In genomic region chr18:6521804-6522418, GRCh38 we compare ENCODE assay signal across 9 cellular contexts.
DNase-seq lines count a peak whose midpoint lies in the region; ATAC-seq and TF ChIP-seq lines count a peak whose summit lies in the region.
"Had no signal": no experiment of that assay in that cellular context is flagged by ENCODE, and none has a peak within 500 bp of the region (broad histone marks: within the 10 kb centered on the region; RNA-seq: fewer than 3 reads in every experiment).

No MANE protein-coding gene starts in this region.

- H2AK5ac ChIP-seq in trophoblast cell (ENCODE audit: low read length): no peak overlapping the region

- 0 out of 2 replicates have a peak, but pooled peaks have one; percentile 17 for TF ChIP-seq CTCF in HEK293 (tag by site-specific recombination; IDR thresholded peaks at IDR 0.05)
- peak; percentile 91 for TF ChIP-seq CTCF in endodermal cell (conservative IDR thresholded peaks at IDR 0.05)

- POLR2A ChIA-PET in HEK293 (lab: Yijun Ruan, JAX) (no interaction called here), T-cell (lab: Charles Lee) (no interaction called here)

- no peaks in the 10 kb centered on the region for H3K36me3 ChIP-seq in HEK293 (ENCODE audit: control insufficient read depth in 2 of 2, insufficient read depth in 1 of 2, low read length in 2 of 2)
- no peaks in the 10 kb centered on the region for H3K36me3 ChIP-seq in endodermal cell (ENCODE audit: control insufficient read depth, insufficient read depth, low read length)
- H3K36me3 ChIP-seq in trophoblast cell (ENCODE audit: control insufficient read depth in 1 of 2, insufficient read depth in 2 of 2, low read length in 2 of 2): no peaks in the 10 kb centered on the region

- H3K27me3 ChIP-seq in endodermal cell (ENCODE audit: control insufficient read depth, insufficient read depth, low read length, poor library complexity, severe bottlenecking) (no peaks in the 10 kb centered on the region), trophoblast cell (ENCODE audit: insufficient read depth, low read length) (no peaks in the 10 kb centered on the region)

- CTCF ChIA-PET in activated naive CD4-positive, alpha-beta T cell treated with anti-CD3 and anti-CD28 coated beads, Interleukin-2, amount 10 ng/mL, durations not matched to agents 7 days and 5 days (lab: Charles Lee): interaction anchor here (0.8 to 2.1 kb wide), 4 partner anchors 364 to 655 kb away, joined by 3 to 9 read pairs (median 6); no protein-coding TSS in a partner anchor
- CTCF ChIA-PET in HEK293 (lab: Yijun Ruan, JAX): interaction anchor here (0.5 to 4.3 kb wide), 43 partner anchors 8 to 1107 kb away, joined by 3 to 20 read pairs (median 4); no protein-coding TSS in a partner anchor
- CTCF ChIA-PET in T-cell (lab: Charles Lee): no interaction called here

- H4K12ac ChIP-seq in trophoblast cell (ENCODE audit: low read depth, low read length): no peak overlapping the region

- no peak overlapping the region for H3K18ac ChIP-seq in trophoblast cell (ENCODE audit: low read length)

- no peak overlapping the region for H4K91ac ChIP-seq in trophoblast cell (ENCODE audit: low read depth, low read length)

- H2AFZ ChIP-seq in trophoblast cell (ENCODE audit: insufficient read depth, low read length, poor library complexity): no peak overlapping the region

- H4K8ac ChIP-seq in trophoblast cell (ENCODE audit: low read depth, low read length): no peak overlapping the region

- H3K27ac ChIP-seq in HEK293 (ENCODE audit: extremely low read depth, low read depth, low read length): no peak overlapping the region
- H3K27ac ChIP-seq in endodermal cell (ENCODE audit: low read depth, low read length): no peak overlapping the region
- no peak overlapping the region for H3K27ac ChIP-seq in trophoblast cell (ENCODE audit: low read depth, low read length)
- H3K27ac ChIP-seq: epithelial cell of prostate had no signal

- H2BK120ac ChIP-seq in trophoblast cell (ENCODE audit: insufficient read depth, low read length, poor library complexity): no peak overlapping the region

- H3K27me3 Mint-ChIP-seq in activated naive CD4-positive, alpha-beta T cell treated with anti-CD3 and anti-CD28 coated beads, Interleukin-2, amount 10 ng/mL, durations not matched to agents 7 days and 5 days: no peaks in the 10 kb centered on the region
- H3K27me3 Mint-ChIP-seq in endodermal cell (ENCODE audit: insufficient read depth): no peaks in the 10 kb centered on the region
- peaks cover 0 to 4% of the 10 kb centered on the region in 2 donors for H3K27me3 Mint-ChIP-seq in T-cell

- no peak overlapping the region for H3K4me3 ChIP-seq in HEK293 (ENCODE audit: low read depth, low read length)
- no peak overlapping the region for H3K4me3 ChIP-seq in endodermal cell (ENCODE audit: low read length)
- H3K4me3 ChIP-seq in trophoblast cell (ENCODE audit: low read depth, low read length): no peak overlapping the region

- no peak overlapping the region for H3K4me2 ChIP-seq in trophoblast cell (ENCODE audit: low read length)

- H3K79me2 ChIP-seq in trophoblast cell (ENCODE audit: control insufficient read depth, insufficient read depth, low read length, poor library complexity): no peaks in the 10 kb centered on the region

- H2BK12ac ChIP-seq in trophoblast cell (ENCODE audit: low read length): no peak overlapping the region

- no peak overlapping the region for H3K27ac Mint-ChIP-seq in activated naive CD4-positive, alpha-beta T cell treated with anti-CD3 and anti-CD28 coated beads, Interleukin-2, amount 10 ng/mL, durations not matched to agents 7 days and 5 days
- H3K27ac Mint-ChIP-seq in endodermal cell: no peak overlapping the region
- no peak overlapping the region for H3K27ac Mint-ChIP-seq in T-cell

- no peaks in the 10 kb centered on the region for H3K36me3 Mint-ChIP-seq in activated naive CD4-positive, alpha-beta T cell treated with anti-CD3 and anti-CD28 coated beads, Interleukin-2, amount 10 ng/mL, durations not matched to agents 7 days and 5 days
- H3K36me3 Mint-ChIP-seq in endodermal cell (ENCODE audit: low read depth) (no peaks in the 10 kb centered on the region), T-cell (no peaks in the 10 kb centered on the region)

- peak; percentile 40 for DNase-seq in activated naive CD4-positive, alpha-beta T cell treated with anti-CD3 and anti-CD28 coated beads, Interleukin-2, amount 10 ng/mL, durations not matched to agents 7 days and 5 days
- no peak for DNase-seq in activated naive CD4-positive, alpha-beta T cell treated with Interleukin-2 at 50 U/mL for 16 hours
- DNase-seq in NCI-H748 treated with DMSO at 0.1 percent for 48 hours (lab: John Stamatoyannopoulos, UW) (peak; percentile 45), endodermal cell (peak; percentile 90), trophoblast cell (peak; percentile 71 to 92), T-cell (no peak), NCI-H2107 treated with DMSO at 0.1 percent for 48 hours (lab: John Stamatoyannopoulos, UW; ENCODE audit: unreplicated experiment) (no peak)

- H3K23ac ChIP-seq in trophoblast cell (ENCODE audit: low read length): no peak overlapping the region

- H3K79me1 ChIP-seq in trophoblast cell (ENCODE audit: low read length): no peaks in the 10 kb centered on the region

- H3K4me1 Mint-ChIP-seq in activated naive CD4-positive, alpha-beta T cell treated with anti-CD3 and anti-CD28 coated beads, Interleukin-2, amount 10 ng/mL, durations not matched to agents 7 days and 5 days: no peaks in the 10 kb centered on the region
- no peaks in the 10 kb centered on the region for H3K4me1 Mint-ChIP-seq in endodermal cell
- no peaks in the 10 kb centered on the region for H3K4me1 Mint-ChIP-seq in T-cell

- H3K4me3 Mint-ChIP-seq in activated naive CD4-positive, alpha-beta T cell treated with anti-CD3 and anti-CD28 coated beads, Interleukin-2, amount 10 ng/mL, durations not matched to agents 7 days and 5 days: no peak overlapping the region
- no peak overlapping the region for H3K4me3 Mint-ChIP-seq in endodermal cell
- H3K4me3 Mint-ChIP-seq in T-cell: no peak overlapping the region

- 73 to 91% methylated on average over 1 of the region's 1 CpG for WGBS in endodermal cell (ENCODE audit: insufficient coverage in 1 of 2, insufficient read length in 1 of 2), 2 experiments
- WGBS in trophoblast cell (ENCODE audit: extremely low coverage, insufficient coverage, insufficient read length): no CpG with 5 or more reads among the region's 1 CpG

- H3K9me3 ChIP-seq in HEK293 (ENCODE audit: control insufficient read depth, insufficient read depth, low read depth, low read length) (no peaks in the 10 kb centered on the region), endodermal cell (ENCODE audit: control insufficient read depth, low read length) (peaks cover 10% of the 10 kb centered on the region), trophoblast cell (ENCODE audit: insufficient read depth, low read depth, low read length) (no peaks in the 10 kb centered on the region)

- ATAC-seq in T-cell (replicated peaks in 1 of 4): no peak

- H3K4me1 ChIP-seq in HEK293 (ENCODE audit: control insufficient read depth, insufficient read depth, low read length): no peaks in the 10 kb centered on the region
- no peaks in the 10 kb centered on the region for H3K4me1 ChIP-seq in endodermal cell (ENCODE audit: control insufficient read depth, insufficient read depth, low read length)
- H3K4me1 ChIP-seq in trophoblast cell (ENCODE audit: control insufficient read depth in 1 of 2, insufficient read depth in 2 of 2, low read length in 2 of 2): no peaks in the 10 kb centered on the region

- no peak overlapping the region for H3K4ac ChIP-seq in trophoblast cell (ENCODE audit: low read depth, low read length)

- H2BK5ac ChIP-seq in trophoblast cell (ENCODE audit: low read depth, low read length, poor library complexity): no peak overlapping the region

- H3K9ac ChIP-seq in endodermal cell (ENCODE audit: extremely low read depth, low read length, poor library complexity, severe bottlenecking) (no peak overlapping the region), trophoblast cell (ENCODE audit: low read length) (no peak overlapping the region)

- H3K9me3 Mint-ChIP-seq in activated naive CD4-positive, alpha-beta T cell treated with anti-CD3 and anti-CD28 coated beads, Interleukin-2, amount 10 ng/mL, durations not matched to agents 7 days and 5 days: peaks cover 11% of the 10 kb centered on the region
- H3K9me3 Mint-ChIP-seq in endodermal cell: peaks cover 23% of the 10 kb centered on the region
- peaks cover 17 to 24% (median 21%) of the 10 kb centered on the region in 3 donors for H3K9me3 Mint-ChIP-seq in T-cell

- H3K14ac ChIP-seq in trophoblast cell (ENCODE audit: low read length): no peak overlapping the region

TF ChIP-seq in HEK293, 187 proteins besides CTCF, POLR2A, EP300 and RAD21:
- TF ChIP-seq ZNF555 (tag by site-specific recombination; conservative IDR thresholded peaks at IDR 0.05): no peak
- TF ChIP-seq ZNF654 (tag by site-specific recombination; IDR thresholded peaks at IDR 0.05; ENCODE audit: low read depth): peak; percentile 43
TF ChIP-seq in HEK293: peak in this region for 1.

Comparison
In these comparisons a context has a peak if more than half of its experiments do, and no peak if none do; other contexts are left out.
1. DNase-seq: peak in activated naive CD4-positive, alpha-beta T cell treated with anti-CD3 and anti-CD28 coated beads, Interleukin-2, amount 10 ng/mL, durations not matched to agents 7 days and 5 days (single experiment), NCI-H748 treated with DMSO at 0.1 percent for 48 hours (single experiment), endodermal cell (single experiment) and trophoblast cell (2 of 2); none in activated naive CD4-positive, alpha-beta T cell treated with Interleukin-2 at 50 U/mL for 16 hours (single experiment), T-cell (0 of 34) and NCI-H2107 treated with DMSO at 0.1 percent for 48 hours (single experiment).
2. CTCF ChIA-PET loops: an anchor here in activated naive CD4-positive, alpha-beta T cell treated with anti-CD3 and anti-CD28 coated beads, Interleukin-2, amount 10 ng/mL, durations not matched to agents 7 days and 5 days (0.8 to 2.1 kb wide) and HEK293 (0.5 to 4.3 kb wide); none called in T-cell.